14 cellular contexts compared by ENCODE assay signal in the genomic region with DNA sequence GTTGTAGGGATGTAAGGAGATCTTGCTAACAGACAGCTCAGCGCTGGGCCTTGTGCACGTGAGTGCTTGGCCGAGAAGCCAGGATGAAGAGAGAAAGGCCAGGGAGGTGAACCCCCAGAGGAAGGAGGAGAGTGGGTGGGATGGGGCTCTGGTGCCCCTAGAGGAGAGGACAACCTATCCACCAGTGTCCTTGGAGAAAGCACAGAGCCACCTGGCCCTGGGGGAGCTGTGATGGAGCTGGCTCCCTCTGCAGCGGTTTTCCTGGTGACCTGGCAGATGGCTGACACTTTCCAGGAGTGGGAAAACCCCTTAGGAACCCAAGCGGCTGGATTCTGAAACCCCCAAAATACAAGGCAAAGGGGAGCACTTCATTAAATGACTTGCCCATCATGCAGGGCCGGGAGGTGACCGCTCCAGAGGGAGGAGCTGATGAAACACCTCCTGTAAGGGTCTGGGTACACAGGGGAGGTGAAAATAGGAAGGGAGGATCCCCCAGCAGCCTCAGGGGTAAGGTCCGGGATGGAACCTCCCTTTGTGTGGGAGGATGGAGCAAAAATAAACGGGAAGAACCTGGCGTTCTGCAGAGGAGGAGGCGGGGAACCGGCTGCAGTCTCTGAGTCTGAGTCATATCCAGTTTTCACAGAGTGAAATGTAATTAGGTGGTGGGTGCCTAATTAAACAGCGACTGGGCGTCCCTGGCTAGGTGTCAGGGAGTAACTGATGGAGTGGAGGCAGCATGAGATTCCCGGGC.
A peak's percentile ranks its signal among the peaks of the same experiment; 100 is the strongest.
DNase-seq lines count a peak whose midpoint lies in the region; ATAC-seq, FAIRE-seq and TF ChIP-seq lines count a peak whose summit lies in the region.
"Had no signal": no experiment of that assay in that cellular context is flagged by ENCODE, and none has a peak within 500 bp of the region (broad histone marks: within the 10 kb centered on the region; RNA-seq: fewer than 3 reads in every experiment).

No MANE protein-coding gene starts in this region.

- TF ChIP-seq RAD21 in K562 (CRISPR knock-in tag; conservative IDR thresholded peaks at IDR 0.05 in 1 of 2, IDR thresholded peaks at IDR 0.05 in 1 of 2) = no peak

- H3K9me3 ChIP-seq in K562 (replicated peaks; ENCODE audit: control insufficient read depth, insufficient read depth, low read depth, low read length) = no peaks in the 10 kb centered on the region
- H3K9me3 ChIP-seq in kidney (ENCODE audit: control insufficient read depth in 1 of 2, low read length in 2 of 2) = no peaks in the 10 kb centered on the region
- H3K9me3 ChIP-seq: SJSA1, thoracic aorta had no signal

- intact Hi-C loops in K562 (cut with micrococcal nuclease) = no loop called here
- intact Hi-C loops in kidney (cut with DNase I) = no loop called here

- H3K9me1 ChIP-seq in K562 (ENCODE audit: control insufficient read depth, insufficient read depth, low read length) = no peaks in the 10 kb centered on the region

- in situ Hi-C loops in K562 (cut with MboI) = no loop called here

- CTCF ChIA-PET in K562 (lab: Yijun Ruan, JAX; ENCODE audit: low intra/inter-chr PET ratio) = no interaction called here

- no peaks in the 10 kb centered on the region for H3K36me3 ChIP-seq in K562 (ENCODE audit: control insufficient read depth, insufficient read depth, low read length)
- peaks cover 0 to 6% of the 10 kb centered on the region in 2 donors for H3K36me3 ChIP-seq in kidney (ENCODE audit: control insufficient read depth in 1 of 2, insufficient read depth in 2 of 2, low read length in 2 of 2)
- H3K36me3 ChIP-seq: SJSA1, thoracic aorta had no signal

- peaks cover 6% of the 10 kb centered on the region; the same call in 1 of the 2 replicates for H4K20me1 ChIP-seq in K562 (replicated peaks; ENCODE audit: control insufficient read depth, insufficient read depth, low read length)

- H3K4me3 ChIP-seq in K562 (no peak overlapping the region), kidney (ENCODE audit: low read length in 2 of 2) (no peak overlapping the region)
- H3K4me3 ChIP-seq: SJSA1, thoracic aorta had no signal

- no peak overlapping the region for H3K9ac ChIP-seq in K562 (ENCODE audit: insufficient read depth in 1 of 2, low read depth in 2 of 2, low read length in 2 of 2)
- no peak overlapping the region for H3K9ac ChIP-seq in kidney (ENCODE audit: low read length in 2 of 2)

- WGBS in K562 (ENCODE audit: insufficient coverage, low coverage, missing lambda C conversion rate) = 0% methylated on average over 15 of the region's 15 CpGs

- TF ChIP-seq CTCF in K562 (IDR thresholded peaks at IDR 0.05 in 2 of 3, conservative IDR thresholded peaks at IDR 0.05 in 1 of 3; ENCODE audit: insufficient read depth in 2 of 3, low read depth in 1 of 3, low read length in 3 of 3) = peak in 2 of 3 experiments; percentile 24 to 37; a peak in 2 of 6 replicates
- no peak for TF ChIP-seq CTCF in kidney (IDR thresholded peaks at IDR 0.05; ENCODE audit: borderline replicate concordance, extremely low read depth, insufficient read depth)

- peak; percentile 63; the same call in 2 of the 3 replicates for ATAC-seq in K562
- ATAC-seq in left lobe of liver = no peak

- H3K27ac ChIP-seq in K562 (ENCODE audit: extremely low read depth, low read depth, low read length) = no peak overlapping the region
- no peak overlapping the region for H3K27ac ChIP-seq in kidney (ENCODE audit: low read depth in 2 of 2, low read length in 2 of 2)
- H3K27ac ChIP-seq: SJSA1, thoracic aorta had no signal

- H3K79me2 ChIP-seq in K562 (ENCODE audit: control insufficient read depth, insufficient read depth, low read length) = no peaks in the 10 kb centered on the region

- no peak for FAIRE-seq in K562 (lab: Jason Lieb, UNC)
- no peak for FAIRE-seq in kidney (lab: Jason Lieb, UNC)
- FAIRE-seq: H1, HTR-8/SVneo had no signal

- peak; percentile 38 for DNase-seq in HPDE6-E6E7 (ENCODE audit: extremely low spot score)
- no peak for DNase-seq in K562 (ENCODE audit: extremely low read depth in 1 of 4, low spot score in 3 of 4)
- DNase-seq in kidney = peak; percentile 48
- peak; percentile 37 for DNase-seq in superior temporal gyrus (ENCODE audit: extremely low spot score)
- no peak for DNase-seq in kidney tubule cell (ENCODE audit: low spot score)
- no peak for DNase-seq in left lobe of liver (ENCODE audit: low spot score)
- no peak for DNase-seq in mesenteric fat pad (ENCODE audit: low spot score)
- DNase-seq: activated T-cell treated with anti-CD3 and anti-CD28 coated beads for 4 hours, NCI-H1105, NCI-H524 treated with DMSO at 0.1 percent for 48 hours had no signal

- peaks cover 31 to 74% of the 10 kb centered on the region in 2 experiments for H3K27me3 ChIP-seq in K562 (ENCODE audit: control insufficient read depth in 2 of 2, insufficient read depth in 2 of 2, low read length in 2 of 2)

- POLR2A ChIA-PET in K562 (lab: Yijun Ruan, JAX) = interaction anchor here (0.5 to 1.2 kb wide), 3 partner anchors 12 to 1931 kb away, joined by 3 to 8 read pairs (median 3); no protein-coding TSS in a partner anchor

- H3K4me1 ChIP-seq in K562 (replicated peaks in 1 of 2; ENCODE audit: control insufficient read depth in 2 of 2, insufficient read depth in 2 of 2, low read length in 2 of 2) (no peaks in the 10 kb centered on the region; a peak in 1 of 5 replicates), kidney (ENCODE audit: control insufficient read depth in 1 of 2, insufficient read depth in 1 of 2, low read depth in 1 of 2, low read length in 2 of 2) (no peaks in the 10 kb centered on the region)

- no TSS peak for BruUV-seq in K562 (replicated peaks; lab: Mats Ljungman, UMichigan)

- no peak for TF ChIP-seq EP300 in K562 (IDR thresholded peaks at IDR 0.05; ENCODE audit: low read length)

- H3K4me2 ChIP-seq in K562 (ENCODE audit: insufficient read depth, low read length) = no peak overlapping the region

- TF ChIP-seq POLR2A in K562 (conservative IDR thresholded peaks at IDR 0.05) = no peak

- no peak overlapping the region for H2AFZ ChIP-seq in K562 (ENCODE audit: low read depth, low read length)

TF ChIP-seq in K562, 482 proteins besides CTCF, POLR2A, EP300 and RAD21:
- no peak for TF ChIP-seq PTBP1 (IDR thresholded peaks at IDR 0.05; ENCODE audit: low read depth, low read length)
- TF ChIP-seq ZBTB11 (CRISPR knock-in tag; IDR thresholded peaks at IDR 0.05) = peak in 1 of 3 experiments; percentile 57; a peak in 2 of 6 replicates

Comparison
In these comparisons a context has a peak if more than half of its experiments do, and no peak if none do; other contexts are left out.
1. DNase-seq: peak in HPDE6-E6E7 (single experiment), kidney (single experiment) and superior temporal gyrus (single experiment); none in K562 (0 of 4), kidney tubule cell (single experiment), left lobe of liver (single experiment) and mesenteric fat pad (single experiment).